In genomic region chr10:106947643-106948042, GRCh38 we compare ENCODE assay signal across 16 cellular contexts.
"Had no signal": no experiment of that assay in that cellular context is flagged by ENCODE, and none has a peak within 500 bp of the region (broad histone marks: within the 10 kb centered on the region; RNA-seq: fewer than 3 reads in every experiment).

No MANE protein-coding gene starts in this region.

- DNase-seq: activated CD4-positive, alpha-beta memory T cell treated with anti-CD3 and anti-CD28 coated beads, Interleukin-2, amount 10 ng/mL, durations not matched to agents 7 days and 5 days; activated CD4-positive, alpha-beta T cell treated with anti-CD3 and anti-CD28 coated beads for 4 hours; activated effector memory CD4-positive, alpha-beta T cell treated with anti-CD3 and anti-CD28 coated beads, Interleukin-2, amount 50 U/mL, for 16 hours; activated T-cell treated with anti-CD3 and anti-CD28 coated beads, Interleukin-2, amount 50 U/mL, for 4 hours; dorsolateral prefrontal cortex; left colon; nephron progenitor cell; right lobe of liver; stimulated activated naive CD8-positive, alpha-beta T cell treated with anti-CD3 and anti-CD28 coated beads, Interleukin-15, amount 100 ng/mL, for 72 hours; testis; upper lobe of right lung had no signal

- ATAC-seq: activated naive CD4-positive, alpha-beta T cell treated with anti-CD3 and anti-CD28 coated beads, Interleukin-2, amount 50 U/mL, for 72 hours; activated T-cell treated with anti-CD3 and anti-CD28 coated beads, Interleukin-2, amount 50 U/mL, for 4 hours; left colon; right lobe of liver; stimulated activated naive CD8-positive, alpha-beta T cell treated with anti-CD3 and anti-CD28 coated beads, Interleukin-15, amount 100 ng/mL, for 72 hours; upper lobe of right lung; WTC11 had no signal

- H3K36me3 ChIP-seq: prostate gland, right lobe of liver, upper lobe of right lung had no signal

- H3K9me3 ChIP-seq: prostate gland, right lobe of liver, testis, upper lobe of right lung had no signal

- H3K27ac ChIP-seq: dorsolateral prefrontal cortex, prostate gland, right lobe of liver, testis, upper lobe of right lung had no signal

- H3K4me1 ChIP-seq: prostate gland, right lobe of liver, testis, upper lobe of right lung had no signal

- H3K27me3 ChIP-seq: dorsolateral prefrontal cortex, right lobe of liver, testis, upper lobe of right lung had no signal

- H3K4me3 ChIP-seq: dorsolateral prefrontal cortex, lung, prostate gland, right lobe of liver, smooth muscle cell, testis, upper lobe of right lung had no signal
